Comparison of ENCODE assay signal across 14 cellular contexts in the genomic region with DNA sequence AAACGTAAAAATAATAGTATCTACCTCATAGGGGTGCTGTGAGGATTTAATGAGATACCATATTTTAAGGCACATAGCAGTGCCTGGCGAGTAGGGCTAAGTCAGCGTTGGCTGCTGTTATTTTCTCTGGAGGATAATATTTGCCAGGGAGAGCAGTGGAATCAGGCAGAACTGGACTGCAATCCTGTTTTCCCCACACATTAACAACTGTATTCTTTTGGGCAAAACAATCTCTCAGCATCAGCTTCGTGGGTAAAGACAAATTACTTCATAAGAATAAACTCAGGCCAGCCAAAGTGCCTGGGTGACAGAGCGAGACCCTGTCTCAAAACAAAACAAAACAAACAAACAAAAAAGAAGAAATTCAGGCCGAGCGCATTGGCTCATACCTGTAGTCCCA. TPM values are rescaled to one million over a fixed set of nuclear protein-coding genes. Genes with fewer than 3 reads are reported as not detected.
DNase-seq lines count a peak whose midpoint lies in the region; ATAC-seq and TF ChIP-seq lines count a peak whose summit lies in the region.
"Had no signal": no experiment of that assay in that cellular context is flagged by ENCODE, and none has a peak within 500 bp of the region (broad histone marks: within the 10 kb centered on the region; RNA-seq: fewer than 3 reads in every experiment).

No MANE protein-coding gene starts in this region.

- no peaks in the 10 kb centered on the region for H3K9me3 ChIP-seq in heart left ventricle
- no peaks in the 10 kb centered on the region for H3K9me3 ChIP-seq in psoas muscle

- DNase-seq in heart left ventricle = no peak
- DNase-seq in Right ventricle myocardium superior = no peak
- no peak for DNase-seq in coronary artery (ENCODE audit: low spot score)
- DNase-seq in psoas muscle = no peak
- no peak for DNase-seq in epidermal melanocyte (ENCODE audit: insufficient read length, low spot score)
- DNase-seq in posterior cingulate gyrus = no peak
- DNase-seq: C1 segment of cervical spinal cord; Calu3; CD4-positive, alpha-beta T cell; DMS 273 treated with DMSO at 0.1 percent for 48 hours; HCEC 1CT; HFFc6 had no signal

- H3K36me3 ChIP-seq in heart left ventricle (no peaks in the 10 kb centered on the region), psoas muscle (ENCODE audit: insufficient read depth in 1 of 2, low read depth in 1 of 2) (no peaks in the 10 kb centered on the region)

- H3K27me3 ChIP-seq in heart left ventricle (no peaks in the 10 kb centered on the region), psoas muscle (ENCODE audit: insufficient read depth in 3 of 3, low read length in 2 of 3) (no peaks in the 10 kb centered on the region)

- TF ChIP-seq CTCF in heart left ventricle (IDR thresholded peaks at IDR 0.05) = no peak
- TF ChIP-seq CTCF in 22Rv1 (IDR thresholded peaks at IDR 0.05) = no peak
- TF ChIP-seq CTCF in coronary artery (IDR thresholded peaks at IDR 0.05) = no peak
- TF ChIP-seq CTCF in psoas muscle (IDR thresholded peaks at IDR 0.05) = no peak

- no peak for TF ChIP-seq POLR2A in heart left ventricle (IDR thresholded peaks at IDR 0.05)

- WGBS in heart left ventricle, 4 donors = 82 to 91% (median 85%) methylated on average over 7 of the region's 7 CpGs
- WGBS in psoas muscle, 3 donors = 70 to 79% (median 79%) methylated on average over 7 of the region's 7 CpGs

- intact Hi-C loops in heart left ventricle (cut with DNase I) = loop anchor here in 2 of 10 donors (2.0 to 10.0 kb wide), 2 partner anchors 29 to 147 kb away; partner anchors contain the start of gene ATP2A2 (in 1 of the 2)
- intact Hi-C loops in Right ventricle myocardium superior (cut with DNase I) = no loop called here
- intact Hi-C loops in psoas muscle (cut with DNase I) = no loop called here
- intact Hi-C loops in posterior cingulate gyrus (cut with DNase I) = no loop called here

- peaks cover 0 to 68% (median 49%) of the 10 kb centered on the region in 12 donors for H3K4me1 ChIP-seq in heart left ventricle
- peaks cover 50% of the 10 kb centered on the region for H3K4me1 ChIP-seq in psoas muscle

- H3K27ac ChIP-seq in heart left ventricle (peak overlapping the region; percentile 4 to 98 (median 88)), 22Rv1 (peak overlapping the region; percentile 99; the same call in 1 of the 2 replicates), coronary artery (peak overlapping the region; percentile 42 to 88), psoas muscle (peak overlapping the region; percentile 66)

- H3K4me3 ChIP-seq in heart left ventricle (no peak overlapping the region), coronary artery (no peak overlapping the region), psoas muscle (no peak overlapping the region)

- ATAC-seq in heart left ventricle (no peak), Right ventricle myocardium superior (ENCODE audit: poor library complexity) (no peak), psoas muscle (no peak), GM21737 (IDR thresholded peaks at IDR 0.05; ENCODE audit: unreplicated experiment) (no peak)

RNA-seq across cellular contexts. Expression of gene ATP2A2, which starts 29.7 kb away (rescaled TPM):
- 1,000 to 10,000 TPM; 1,194 to 2,963 (median 1,871) TPM for total RNA-seq in heart left ventricle
- polyA plus RNA-seq in heart left ventricle = 1,000 to 10,000 TPM in 1 of 2 donors, 100 to 1,000 TPM in 1; 494 to 1,113 TPM
- total RNA-seq in Right ventricle myocardium superior = 3,087 TPM
- 1,000 to 10,000 TPM; 1,152 to 2,814 (median 1,810) TPM for total RNA-seq in psoas muscle
- polyA plus RNA-seq in psoas muscle = 1,000 to 10,000 TPM in 2 of 3 donors, 100 to 1,000 TPM in 1; 691 to 1,378 (median 1,014) TPM
